ENCODE assay signal across 8 cellular contexts in genomic region chr1:40315239-40315794, GRCh38.
DNase-seq lines count a peak whose midpoint lies in the region; ATAC-seq and TF ChIP-seq lines count a peak whose summit lies in the region.

No MANE protein-coding gene starts in this region.

- ATAC-seq in HG03175 (IDR thresholded peaks at IDR 0.05; ENCODE audit: unreplicated experiment) (peak; percentile 49), memory B cell (ENCODE audit: low read depth) (peak; percentile 67)
- ATAC-seq in effector memory CD8-positive, alpha-beta T cell (replicated peaks) = peak; percentile 79

- peaks cover 18 to 24% of the 10 kb centered on the region in 2 donors for H3K4me1 Mint-ChIP-seq in effector memory CD8-positive, alpha-beta T cell (ENCODE audit: low read depth in 2 of 2)
- peaks cover 42% of the 10 kb centered on the region for H3K4me1 Mint-ChIP-seq in memory B cell

- H3K4me3 Mint-ChIP-seq in effector memory CD8-positive, alpha-beta T cell = peak overlapping the region; percentile 93 to 94
- H3K4me3 Mint-ChIP-seq in memory B cell = peak overlapping the region; percentile 83

- peak overlapping the region; percentile 72 to 83 for H3K27ac Mint-ChIP-seq in effector memory CD8-positive, alpha-beta T cell
- peak overlapping the region; percentile 85 for H3K27ac Mint-ChIP-seq in memory B cell

- peaks cover 14 to 25% of the 10 kb centered on the region in 2 donors for H3K27me3 Mint-ChIP-seq in effector memory CD8-positive, alpha-beta T cell
- no peaks in the 10 kb centered on the region for H3K27me3 Mint-ChIP-seq in memory B cell

- no peaks in the 10 kb centered on the region for H3K9me3 Mint-ChIP-seq in effector memory CD8-positive, alpha-beta T cell
- no peaks in the 10 kb centered on the region for H3K9me3 Mint-ChIP-seq in memory B cell

- peak; percentile 97 for TF ChIP-seq CTCF in GM12872 (IDR thresholded peaks at IDR 0.05; ENCODE audit: insufficient read depth, low read depth, low read length)

- H3K36me3 Mint-ChIP-seq in effector memory CD8-positive, alpha-beta T cell (ENCODE audit: insufficient read depth) = peaks cover 3% of the 10 kb centered on the region
- H3K36me3 Mint-ChIP-seq in memory B cell = no peaks in the 10 kb centered on the region

- peak; percentile 90 for DNase-seq in NCI-H774 (lab: John Stamatoyannopoulos, UW)
- peak; percentile 69 to 84 (median 78) for DNase-seq in activated CD8-positive, alpha-beta memory T cell treated with anti-CD3 and anti-CD28 coated beads for 48 hours (ENCODE audit: low read depth in 2 of 3, low spot score in 2 of 3)
- DNase-seq in effector memory CD8-positive, alpha-beta T cell = peak; percentile 80 to 84 (median 84)
- peak; percentile 92 to 93 for DNase-seq in memory B cell (ENCODE audit: low spot score in 2 of 2)
- peak; percentile 72 to 81 (median 74) for DNase-seq in stimulated activated CD4-positive, alpha-beta T cell treated with anti-CD3 and anti-CD28 coated beads, TNF-alpha, amount 100 ng/mL, for 24 hours (ENCODE audit: low read depth in 3 of 3)
- no peak for DNase-seq in NCI-H1417 treated with DMSO at 0.1 percent for 48 hours (lab: John Stamatoyannopoulos, UW)
